ENCODE assay signal across 1 cellular context in the genomic region with DNA sequence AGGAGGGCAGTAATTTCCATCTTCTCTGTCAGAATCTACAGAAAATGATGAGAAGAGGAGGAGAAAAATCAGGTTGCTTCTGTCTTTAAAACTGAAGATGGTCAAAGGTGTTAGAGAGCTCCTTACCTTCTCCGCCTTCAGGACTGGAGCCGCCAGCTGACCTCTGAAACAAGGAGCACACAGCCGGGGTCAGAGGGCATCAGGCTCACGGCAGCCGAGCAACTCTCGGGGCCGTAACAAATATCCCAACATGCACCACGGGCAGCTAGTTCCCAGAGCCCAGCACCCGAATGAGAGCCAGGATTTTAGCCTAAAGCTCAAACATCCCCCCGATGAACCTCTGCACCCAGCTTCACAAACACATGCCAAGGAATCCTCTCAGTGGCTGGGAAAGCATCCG.
TF ChIP-seq lines count a peak whose summit lies in the region.

No MANE protein-coding gene starts in this region.

TF ChIP-seq in IMR-90, 13 proteins besides CTCF, POLR2A, EP300 and RAD21:
- TF ChIP-seq MAZ (IDR thresholded peaks at IDR 0.05; ENCODE audit: borderline replicate concordance, low read depth, low read length) = no peak
- TF ChIP-seq CHD1 (IDR thresholded peaks at IDR 0.05; ENCODE audit: low read depth, low read length) = no peak
- no peak for TF ChIP-seq MAFK (IDR thresholded peaks at IDR 0.05; ENCODE audit: low read depth, low read length)
- no peak for TF ChIP-seq NFE2L2 (IDR thresholded peaks at IDR 0.05; ENCODE audit: low read depth, low read length)
- TF ChIP-seq BHLHE40 (IDR thresholded peaks at IDR 0.05; ENCODE audit: low read depth, low read length) = no peak
- no peak for TF ChIP-seq FOS (IDR thresholded peaks at IDR 0.05; ENCODE audit: low read depth, low read length)
- TF ChIP-seq USF2 (IDR thresholded peaks at IDR 0.05; ENCODE audit: low read depth, low read length) = no peak
- TF ChIP-seq RFX5 (IDR thresholded peaks at IDR 0.05; ENCODE audit: low read depth, low read length) = no peak
